ENCODE assay signal across 8 cellular contexts in the genomic region with DNA sequence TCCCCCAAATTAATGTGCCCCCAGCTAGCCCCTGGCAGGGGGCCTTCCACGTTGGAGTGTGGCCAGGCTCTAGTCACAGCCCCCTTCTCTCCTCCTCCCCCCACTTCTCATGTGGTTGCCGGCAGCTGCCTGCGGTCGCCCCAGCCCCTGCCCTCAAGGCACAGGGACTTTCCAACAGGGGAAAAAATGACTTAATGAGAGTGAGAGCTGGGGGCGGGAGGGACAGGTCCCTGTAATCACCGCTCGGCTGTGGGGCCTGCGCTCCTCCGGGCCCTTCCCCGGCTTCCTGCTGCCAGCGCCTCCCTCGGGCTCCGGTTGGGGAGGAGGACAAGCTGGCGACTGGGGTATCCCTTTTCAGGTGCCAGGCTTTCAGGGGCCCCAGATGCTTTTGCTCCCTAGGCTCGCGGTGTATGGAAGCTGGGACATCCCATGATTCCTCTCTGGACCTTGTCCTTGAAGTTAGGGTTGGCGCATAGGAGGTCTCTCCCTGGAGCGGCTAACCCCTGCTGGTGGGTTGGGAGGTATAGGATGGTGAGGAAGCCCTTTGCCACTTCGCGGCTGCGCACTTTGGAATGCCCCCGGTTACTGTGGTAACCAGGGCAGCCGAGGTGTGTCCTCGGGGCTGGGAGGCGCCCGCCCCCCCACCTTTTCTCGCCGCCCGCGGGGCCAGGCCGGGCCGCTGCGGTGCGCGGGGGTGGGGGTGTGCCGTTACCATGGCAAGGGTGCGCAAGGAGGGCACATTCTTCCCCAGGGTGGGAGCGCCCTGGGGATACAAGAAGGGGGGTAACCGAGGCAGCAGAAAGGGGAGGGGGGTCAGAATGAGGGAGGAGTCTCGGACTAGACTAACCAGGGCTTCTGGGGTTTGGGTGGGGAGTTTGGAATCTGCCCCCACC. TPM values are rescaled to one million over a fixed set of nuclear protein-coding genes. Genes with fewer than 3 reads are reported as not detected.
DNase-seq lines count a peak whose midpoint lies in the region; ATAC-seq and TF ChIP-seq lines count a peak whose summit lies in the region.

No MANE protein-coding gene starts in this region.

- H3K9ac ChIP-seq in Loucy (ENCODE audit: low read depth, low read length, poor library complexity, severe bottlenecking) (peak overlapping the region; percentile 94), trophoblast cell (ENCODE audit: low read length) (no peak overlapping the region)

- no peaks in the 10 kb centered on the region for H4K20me1 ChIP-seq in Loucy (ENCODE audit: insufficient read depth, low read length, poor library complexity, severe bottlenecking)

- no CpG with 5 or more reads among the region's 40 CpGs for WGBS in trophoblast cell (ENCODE audit: extremely low coverage, insufficient coverage, insufficient read length)

- H3K18ac ChIP-seq in trophoblast cell (ENCODE audit: low read length), result peak overlapping the region; percentile 20

- H4K12ac ChIP-seq in trophoblast cell (ENCODE audit: low read depth, low read length), result no peak overlapping the region

- peak overlapping the region; percentile 12 for H3K14ac ChIP-seq in trophoblast cell (ENCODE audit: low read length)

- H3K36me3 ChIP-seq in Loucy (ENCODE audit: insufficient read depth, low read length), result no peaks in the 10 kb centered on the region
- H3K36me3 ChIP-seq in trophoblast cell (ENCODE audit: control insufficient read depth in 1 of 2, insufficient read depth in 2 of 2, low read length in 2 of 2), result no peaks in the 10 kb centered on the region

- H2BK12ac ChIP-seq in trophoblast cell (ENCODE audit: low read length), result peak overlapping the region; percentile 10

- POLR2A ChIA-PET in activated B cell treated with CpG ODN at 0.5 μM for 24 hours (lab: Charles Lee), result interaction anchor here (0.5 to 13.2 kb wide), 20 partner anchors 15 to 746 kb away, joined by 3 to 969 read pairs (median 5); a partner anchor contains a TSS

- no peaks in the 10 kb centered on the region for H3K9me3 ChIP-seq in Loucy (ENCODE audit: insufficient read depth, low read depth, low read length)
- H3K9me3 ChIP-seq in trophoblast cell (ENCODE audit: insufficient read depth, low read depth, low read length), result peaks cover 4% of the 10 kb centered on the region

- TF ChIP-seq CTCF in GM12874 (IDR thresholded peaks at IDR 0.05; ENCODE audit: insufficient read depth, low read depth, low read length), result 0 out of 2 replicates have a peak, but pooled peaks have one; percentile 4
- TF ChIP-seq CTCF in Loucy (conservative IDR thresholded peaks at IDR 0.05; ENCODE audit: low read length), result peak; percentile 28; the same call in 1 of the 2 replicates
- no peak for TF ChIP-seq CTCF in activated B cell treated with CpG ODN at 0.5 μM for 24 hours (IDR thresholded peaks at IDR 0.05)
- TF ChIP-seq CTCF in choroid plexus epithelial cell (conservative IDR thresholded peaks at IDR 0.05; ENCODE audit: low read depth, low read length), result no peak

- DNase-seq in activated B cell treated with CpG ODN at 0.5 μM for 24 hours, result peak; percentile 82
- peak; percentile 59 for DNase-seq in choroid plexus epithelial cell (ENCODE audit: low read depth)
- DNase-seq in trophoblast cell, result peak; percentile 32 to 47
- DNase-seq in NCI-H2029 (lab: John Stamatoyannopoulos, UW), result no peak
- no peak for DNase-seq in LoVo (ENCODE audit: low spot score)

- peaks cover 60% of the 10 kb centered on the region for H3K4me1 Mint-ChIP-seq in activated B cell treated with CpG ODN at 0.5 μM for 24 hours

- ATAC-seq in GM21786 (IDR thresholded peaks at IDR 0.05; ENCODE audit: unreplicated experiment) (peak; percentile 67), activated B cell treated with CpG ODN at 0.5 μM for 24 hours (ENCODE audit: low read depth) (peak; percentile 58)

- peak overlapping the region; percentile 48 for H3K27ac ChIP-seq in trophoblast cell (ENCODE audit: low read depth, low read length)

- H4K91ac ChIP-seq in trophoblast cell (ENCODE audit: low read depth, low read length), result peak overlapping the region; percentile 25

- H4K8ac ChIP-seq in trophoblast cell (ENCODE audit: low read depth, low read length), result no peak overlapping the region

- intact Hi-C loops in activated B cell treated with CpG ODN at 0.5 μM for 24 hours (cut with micrococcal nuclease), result loop anchor here (1.0 to 5.0 kb wide), 10 partner anchors 16 to 604 kb away; a partner anchor contains a TSS

- peaks cover 13% of the 10 kb centered on the region for H3K27me3 Mint-ChIP-seq in activated B cell treated with CpG ODN at 0.5 μM for 24 hours

- peak overlapping the region; percentile 24 for H2BK120ac ChIP-seq in trophoblast cell (ENCODE audit: insufficient read depth, low read length, poor library complexity)

- H3K4ac ChIP-seq in trophoblast cell (ENCODE audit: low read depth, low read length), result no peak overlapping the region

- no peaks in the 10 kb centered on the region for H3K36me3 Mint-ChIP-seq in activated B cell treated with CpG ODN at 0.5 μM for 24 hours (ENCODE audit: low read depth)

- peak overlapping the region; percentile 85 for H3K4me3 Mint-ChIP-seq in activated B cell treated with CpG ODN at 0.5 μM for 24 hours

- H3K27ac Mint-ChIP-seq in activated B cell treated with CpG ODN at 0.5 μM for 24 hours, result peak overlapping the region; percentile 92

- H3K79me2 ChIP-seq in Loucy (ENCODE audit: insufficient read depth, low read length) (peaks cover 24% of the 10 kb centered on the region; the same call in 1 of the 2 replicates), trophoblast cell (ENCODE audit: control insufficient read depth, insufficient read depth, low read length, poor library complexity) (no peaks in the 10 kb centered on the region)

- CTCF ChIA-PET in activated B cell treated with CpG ODN at 0.5 μM for 24 hours (lab: Charles Lee), result interaction anchor here (0.9 to 17.0 kb wide), 11 partner anchors 13 to 113 kb away, joined by 3 to 1062 read pairs (median 4); a partner anchor contains a TSS

- H2BK5ac ChIP-seq in trophoblast cell (ENCODE audit: low read depth, low read length, poor library complexity), result peak overlapping the region; percentile 22

- H2AFZ ChIP-seq in Loucy (ENCODE audit: low read length) (peak overlapping the region; percentile 44), trophoblast cell (ENCODE audit: insufficient read depth, low read length, poor library complexity) (peak overlapping the region; percentile 23)

- H3K4me2 ChIP-seq in Loucy (ENCODE audit: low read depth, low read length, poor library complexity, severe bottlenecking) (peak overlapping the region; percentile 97), trophoblast cell (ENCODE audit: low read length) (peak overlapping the region; percentile 68)

- no peaks in the 10 kb centered on the region for H3F3A ChIP-seq in Loucy (ENCODE audit: low read depth)

- H3K79me1 ChIP-seq in trophoblast cell (ENCODE audit: low read length), result peaks cover 5% of the 10 kb centered on the region

- H3K9me3 Mint-ChIP-seq in activated B cell treated with CpG ODN at 0.5 μM for 24 hours, result no peaks in the 10 kb centered on the region

- H3K4me3 ChIP-seq in Loucy (ENCODE audit: low read length, poor library complexity, severe bottlenecking) (peak overlapping the region; percentile 84), choroid plexus epithelial cell (ENCODE audit: low read depth, low read length) (no peak overlapping the region), trophoblast cell (ENCODE audit: low read depth, low read length) (peak overlapping the region; percentile 25)

- H3K27me3 ChIP-seq in Loucy (ENCODE audit: insufficient read depth, low read length, poor library complexity, severe bottlenecking) (no peaks in the 10 kb centered on the region), trophoblast cell (ENCODE audit: insufficient read depth, low read length) (peaks cover 37% of the 10 kb centered on the region)

- H3K23ac ChIP-seq in trophoblast cell (ENCODE audit: low read length), result no peak overlapping the region

- no peak overlapping the region for H2AK5ac ChIP-seq in trophoblast cell (ENCODE audit: low read length)

- no peaks in the 10 kb centered on the region for H3K9me2 ChIP-seq in Loucy (replicated peaks; ENCODE audit: low read depth, low read length)

- peaks cover 52% of the 10 kb centered on the region for H3K4me1 ChIP-seq in Loucy (ENCODE audit: insufficient read depth, low read length, poor library complexity, severe bottlenecking)
- peaks cover 35 to 47% of the 10 kb centered on the region in 2 experiments for H3K4me1 ChIP-seq in trophoblast cell (ENCODE audit: control insufficient read depth in 1 of 2, insufficient read depth in 2 of 2, low read length in 2 of 2)

RNA-seq across cellular contexts. Expression of a gene that starts 16.1 kb away (rescaled TPM):
- 26.9 and 31.8 TPM in 2 replicates for total RNA-seq in activated B cell treated with CpG ODN at 0.5 μM for 24 hours
- polyA plus RNA-seq in trophoblast cell (2013), result 0.15 and 0.22 TPM in 2 replicates

RNA-seq across cellular contexts. Expression of a gene that starts 37.1 kb away (rescaled TPM):
- total RNA-seq in activated B cell treated with CpG ODN at 0.5 μM for 24 hours, result 0.83 and 0.89 TPM in 2 replicates
- 22.5 and 23.5 TPM in 2 replicates for polyA plus RNA-seq in trophoblast cell (2013)

Comparison
In these comparisons a context has a peak if more than half of its experiments do, and no peak if none do; other contexts are left out.
1. CTCF ChIP-seq: peak in GM12874 (single experiment) and Loucy (single experiment); none in activated B cell treated with CpG ODN at 0.5 μM for 24 hours (single experiment) and choroid plexus epithelial cell (single experiment).
2. DNase-seq: peak in activated B cell treated with CpG ODN at 0.5 μM for 24 hours (single experiment), choroid plexus epithelial cell (single experiment) and trophoblast cell (2 of 2); none in NCI-H2029 (single experiment) and LoVo (single experiment).